Comparison of ENCODE assay signal across 1 cellular context in the genomic region with DNA sequence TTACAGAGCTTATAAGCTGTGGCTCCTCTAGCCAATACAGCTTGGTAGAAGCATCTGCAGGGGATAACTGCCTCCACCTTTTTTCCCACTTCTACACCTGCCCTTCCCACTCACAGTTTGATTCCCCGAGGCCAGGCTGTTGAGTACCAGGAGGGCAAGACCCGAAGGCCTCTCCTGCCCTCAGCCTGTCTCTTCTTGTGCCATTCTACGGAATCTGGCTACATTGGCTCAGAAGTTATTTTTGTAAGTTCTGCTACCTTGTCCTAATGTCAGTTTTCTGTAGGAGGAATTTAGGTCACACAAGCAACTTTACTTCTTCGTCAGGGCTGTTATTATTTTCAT.
TF ChIP-seq lines count a peak whose summit lies in the region.

No MANE protein-coding gene starts in this region.

TF ChIP-seq in IMR-90, 13 proteins besides CTCF, POLR2A, EP300 and RAD21:
- no peak for TF ChIP-seq MXI1 (IDR thresholded peaks at IDR 0.05; ENCODE audit: borderline replicate concordance, low read depth, low read length)
- no peak for TF ChIP-seq MAFK (IDR thresholded peaks at IDR 0.05; ENCODE audit: low read depth, low read length)
- TF ChIP-seq CHD1 (IDR thresholded peaks at IDR 0.05; ENCODE audit: low read depth, low read length) = no peak
- no peak for TF ChIP-seq RFX5 (IDR thresholded peaks at IDR 0.05; ENCODE audit: low read depth, low read length)
- TF ChIP-seq, protein P1, sequence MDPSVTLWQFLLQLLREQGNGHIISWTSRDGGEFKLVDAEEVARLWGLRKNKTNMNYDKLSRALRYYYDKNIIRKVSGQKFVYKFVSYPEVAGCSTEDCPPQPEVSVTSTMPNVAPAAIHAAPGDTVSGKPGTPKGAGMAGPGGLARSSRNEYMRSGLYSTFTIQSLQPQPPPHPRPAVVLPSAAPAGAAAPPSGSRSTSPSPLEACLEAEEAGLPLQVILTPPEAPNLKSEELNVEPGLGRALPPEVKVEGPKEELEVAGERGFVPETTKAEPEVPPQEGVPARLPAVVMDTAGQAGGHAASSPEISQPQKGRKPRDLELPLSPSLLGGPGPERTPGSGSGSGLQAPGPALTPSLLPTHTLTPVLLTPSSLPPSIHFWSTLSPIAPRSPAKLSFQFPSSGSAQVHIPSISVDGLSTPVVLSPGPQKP (IDR thresholded peaks at IDR 0.05; ENCODE audit: borderline replicate concordance, low read depth, low read length) = no peak
- no peak for TF ChIP-seq FOS (IDR thresholded peaks at IDR 0.05; ENCODE audit: low read depth, low read length)
- no peak for TF ChIP-seq BHLHE40 (IDR thresholded peaks at IDR 0.05; ENCODE audit: low read depth, low read length)
- TF ChIP-seq, protein P2, sequence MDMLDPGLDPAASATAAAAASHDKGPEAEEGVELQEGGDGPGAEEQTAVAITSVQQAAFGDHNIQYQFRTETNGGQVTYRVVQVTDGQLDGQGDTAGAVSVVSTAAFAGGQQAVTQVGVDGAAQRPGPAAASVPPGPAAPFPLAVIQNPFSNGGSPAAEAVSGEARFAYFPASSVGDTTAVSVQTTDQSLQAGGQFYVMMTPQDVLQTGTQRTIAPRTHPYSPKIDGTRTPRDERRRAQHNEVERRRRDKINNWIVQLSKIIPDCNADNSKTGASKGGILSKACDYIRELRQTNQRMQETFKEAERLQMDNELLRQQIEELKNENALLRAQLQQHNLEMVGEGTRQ (IDR thresholded peaks at IDR 0.05; ENCODE audit: low read depth, low read length) = no peak
- no peak for TF ChIP-seq SMC3 (IDR thresholded peaks at IDR 0.05; ENCODE audit: low read depth, low read length)
- no peak for TF ChIP-seq MAZ (IDR thresholded peaks at IDR 0.05; ENCODE audit: borderline replicate concordance, low read depth, low read length)
- TF ChIP-seq RCOR1 (IDR thresholded peaks at IDR 0.05; ENCODE audit: insufficient replicate concordance, low read length) = no peak
- no peak for TF ChIP-seq CEBPB (IDR thresholded peaks at IDR 0.05; ENCODE audit: low read depth, low read length)
- no peak for TF ChIP-seq NFE2L2 (IDR thresholded peaks at IDR 0.05; ENCODE audit: low read depth, low read length)
